In the genomic region with DNA sequence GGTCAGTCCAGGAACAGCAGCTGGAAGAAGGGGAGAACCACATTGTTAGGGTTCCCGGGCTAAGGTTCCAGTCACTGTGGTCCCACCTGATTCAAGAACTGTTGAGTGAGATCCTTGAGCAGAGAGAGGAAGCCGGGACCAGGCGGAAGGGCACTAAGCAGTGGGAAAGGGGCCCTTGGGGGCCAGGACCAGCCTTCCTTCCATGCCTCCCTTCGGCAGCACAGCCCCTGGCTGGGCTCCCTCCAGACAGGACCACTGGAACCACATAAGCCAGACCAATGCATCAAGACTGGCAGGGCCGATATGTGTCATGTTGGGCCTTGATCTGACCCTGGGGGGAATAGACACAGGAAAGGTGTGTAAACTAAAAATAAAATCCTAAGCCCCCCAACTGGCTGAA, we compare ENCODE assay signal across 8 cellular contexts.
"Had no signal": no experiment of that assay in that cellular context is flagged by ENCODE, and none has a peak within 500 bp of the region (broad histone marks: within the 10 kb centered on the region; RNA-seq: fewer than 3 reads in every experiment).

No MANE protein-coding gene starts in this region.

- H3K9ac ChIP-seq: KMS-11 had no signal

- H3K4me3 Mint-ChIP-seq: IgD-negative memory B cell had no signal

- H3K27ac Mint-ChIP-seq: IgD-negative memory B cell had no signal

- H3K4me2 ChIP-seq: KMS-11 had no signal

- ATAC-seq: HepG2 had no signal

- H3K27ac ChIP-seq: HL-60, KMS-11 had no signal

- DNase-seq: IMR-90, KBM-7, KG1 had no signal

- H3K4me3 ChIP-seq: K562 had no signal
